In genomic region chr15:75275617-75276016, GRCh38 we compare ENCODE assay signal across 10 cellular contexts. TPM values are rescaled to one million over a fixed set of nuclear protein-coding genes. Genes with fewer than 3 reads are reported as not detected.
DNase-seq lines count a peak whose midpoint lies in the region; ATAC-seq and TF ChIP-seq lines count a peak whose summit lies in the region.
"Not testable (repeated sequence)": the region's sequence is repeated elsewhere in the genome, so short reads cannot be mapped to it uniquely, and the experiment has no call there.
"Had no signal": no experiment of that assay in that cellular context is flagged by ENCODE, and none has a peak within 500 bp of the region (broad histone marks: within the 10 kb centered on the region; RNA-seq: fewer than 3 reads in every experiment).

No MANE protein-coding gene starts in this region.

- H3K4me1 ChIP-seq in SJSA1 (replicated peaks); esophagus muscularis mucosa; right lobe of liver; vagina: not testable (repeated sequence)

- H3K36me3 ChIP-seq in SJSA1, esophagus muscularis mucosa, right lobe of liver, vagina: not testable (repeated sequence)

- H3K9me3 ChIP-seq in SJSA1 (replicated peaks); esophagus muscularis mucosa; right lobe of liver; vagina: not testable (repeated sequence)

- WGBS in esophagus muscularis mucosa = 71% methylated on average over 3 of the region's 3 CpGs
- 68% methylated on average over 3 of the region's 3 CpGs for WGBS in right lobe of liver (ENCODE audit: insufficient coverage, low coverage, low lambda C conversion rate, missing lambda C conversion rate)

- intact Hi-C loops in esophagus muscularis mucosa (cut with DNase I); left ventricle myocardium superior (cut with micrococcal nuclease); right lobe of liver (cut with DNase I); posterior vena cava (cut with DNase I); vagina (cut with DNase I): not testable (repeated sequence)

- H3K4me3 ChIP-seq in SJSA1, esophagus muscularis mucosa, right lobe of liver, vagina: not testable (repeated sequence)

- not testable (repeated sequence) for H3K27me3 ChIP-seq in SJSA1 (replicated peaks); esophagus muscularis mucosa; right lobe of liver; vagina

- H3K27ac ChIP-seq in SJSA1; esophagus muscularis mucosa (replicated peaks in 1 of 4); right lobe of liver; vagina: not testable (repeated sequence)

- not testable (repeated sequence) for TF ChIP-seq CTCF in esophagus muscularis mucosa (IDR thresholded peaks at IDR 0.05); right lobe of liver (IDR thresholded peaks at IDR 0.05); vagina (IDR thresholded peaks at IDR 0.05)

- not testable (repeated sequence) for TF ChIP-seq POLR2A in esophagus muscularis mucosa (IDR thresholded peaks at IDR 0.05; ENCODE audit: low read depth); right lobe of liver (IDR thresholded peaks at IDR 0.05); vagina (IDR thresholded peaks at IDR 0.05)

- ATAC-seq in left ventricle myocardium superior (peak; percentile 14), right lobe of liver (peak in 1 of 4 donors; percentile 30)

- TF ChIP-seq EP300 in esophagus muscularis mucosa (IDR thresholded peaks at IDR 0.05) = not testable (repeated sequence)

- DNase-seq in HT-29 (ENCODE audit: low spot score) = peak; percentile 1
- DNase-seq in SJSA1 (ENCODE audit: low read depth in 1 of 2, low spot score in 2 of 2) = peak; percentile 0 to 43
- DNase-seq in astrocyte of the hippocampus (ENCODE audit: low read depth, low spot score) = peak; percentile 2
- peak; percentile 82 for DNase-seq in esophagus muscularis mucosa (ENCODE audit: extremely low spot score)
- peak; percentile 33 for DNase-seq in left ventricle myocardium superior
- DNase-seq in right lobe of liver = peak in 2 of 3 donors; percentile 31 to 38
- peak; percentile 40 for DNase-seq in posterior vena cava (ENCODE audit: low spot score)
- DNase-seq in vagina (ENCODE audit: extremely low spot score in 2 of 2) = peak; percentile 80 to 94

RNA-seq across cellular contexts. Expression of gene GOLGA6D, which starts 7.0 kb away (rescaled TPM):
- 0.15 TPM in 1 of 2 replicates, not detected in the other for total RNA-seq in HT-29 (2014; rRNA removed; shearing (Covaris generic))
- total RNA-seq in SJSA1 (2014; rRNA removed; shearing (Covaris generic)) = not detected in 2 replicates
- total RNA-seq in esophagus muscularis mucosa (not detected), left ventricle myocardium superior (not detected), right lobe of liver (under 1 TPM in 5 of 6 experiments, not detected in 1; 0.12 to 0.49 (median 0.27) TPM), posterior vena cava (not detected), vagina (not detected)
- total RNA-seq: A673; CD4-positive, alpha-beta T cell had no signal

RNA-seq across cellular contexts. Expression of gene GOLGA6C, which starts 17.5 kb away (rescaled TPM):
- not detected in 2 replicates for total RNA-seq in HT-29 (2014; rRNA removed; shearing (Covaris generic))
- total RNA-seq in SJSA1 (2014; rRNA removed; shearing (Covaris generic)) = not detected in 2 replicates
- total RNA-seq in esophagus muscularis mucosa (not detected), left ventricle myocardium superior (not detected), right lobe of liver (under 1 TPM in 3 of 6 experiments, not detected in 3; 0.19 to 0.51 (median 0.22) TPM), posterior vena cava (not detected), vagina (not detected)
- total RNA-seq: A673; CD4-positive, alpha-beta T cell had no signal

Comparison
In these comparisons a context has a peak if more than half of its experiments do, and no peak if none do; other contexts are left out.
1. DNase-seq: peak in every context shown above with its lines; median percentile 87 in vagina; 82 in esophagus muscularis mucosa; 40 in posterior vena cava; 34 in right lobe of liver; 33 in left ventricle myocardium superior; 22 in SJSA1; 2 in astrocyte of the hippocampus; 1 in HT-29.